ENCODE assay signal across 2 cellular contexts in genomic region chr16:32645278-32645908, GRCh38.
TF ChIP-seq lines count a peak whose summit lies in the region.
"Not testable (repeated sequence)": the region's sequence is repeated elsewhere in the genome, so short reads cannot be mapped to it uniquely, and the experiment has no call there.

No MANE protein-coding gene starts in this region.

TF ChIP-seq in K562, 482 proteins besides CTCF, POLR2A, EP300 and RAD21:
- TF ChIP-seq ZNF24 (IDR thresholded peaks at IDR 0.05) (peak; percentile 5), TRIM24 (IDR thresholded peaks at IDR 0.05) (peak; percentile 84 to 94), CEBPG (tag; conservative IDR thresholded peaks at IDR 0.05 in 1 of 2, IDR thresholded peaks at IDR 0.05 in 1 of 2) (peak in 1 of 2 experiments; percentile 27; a peak in 2 of 4 replicates)
- not testable (repeated sequence) for TF ChIP-seq CEBPG (CRISPR knock-in tag; IDR thresholded peaks at IDR 0.05)

TF ChIP-seq in HepG2, 621 proteins besides CTCF, POLR2A, EP300 and RAD21:
- TF ChIP-seq ZNF24 (IDR thresholded peaks at IDR 0.05): peak; percentile 62; the same call in 1 of the 2 replicates
- TF ChIP-seq ATF7 (IDR thresholded peaks at IDR 0.05): peak; percentile 93
- not testable (repeated sequence) for TF ChIP-seq ATF7, CREB1 (CRISPR knock-in tag; IDR thresholded peaks at IDR 0.05)
- peak; percentile 72 for TF ChIP-seq CREB1 (IDR thresholded peaks at IDR 0.05)
- peak; percentile 19; the same call in 1 of the 2 replicates for TF ChIP-seq CEBPB (IDR thresholded peaks at IDR 0.05; ENCODE audit: borderline replicate concordance, low read depth, low read length)
